ENCODE assay signal across 8 cellular contexts in the genomic region with DNA sequence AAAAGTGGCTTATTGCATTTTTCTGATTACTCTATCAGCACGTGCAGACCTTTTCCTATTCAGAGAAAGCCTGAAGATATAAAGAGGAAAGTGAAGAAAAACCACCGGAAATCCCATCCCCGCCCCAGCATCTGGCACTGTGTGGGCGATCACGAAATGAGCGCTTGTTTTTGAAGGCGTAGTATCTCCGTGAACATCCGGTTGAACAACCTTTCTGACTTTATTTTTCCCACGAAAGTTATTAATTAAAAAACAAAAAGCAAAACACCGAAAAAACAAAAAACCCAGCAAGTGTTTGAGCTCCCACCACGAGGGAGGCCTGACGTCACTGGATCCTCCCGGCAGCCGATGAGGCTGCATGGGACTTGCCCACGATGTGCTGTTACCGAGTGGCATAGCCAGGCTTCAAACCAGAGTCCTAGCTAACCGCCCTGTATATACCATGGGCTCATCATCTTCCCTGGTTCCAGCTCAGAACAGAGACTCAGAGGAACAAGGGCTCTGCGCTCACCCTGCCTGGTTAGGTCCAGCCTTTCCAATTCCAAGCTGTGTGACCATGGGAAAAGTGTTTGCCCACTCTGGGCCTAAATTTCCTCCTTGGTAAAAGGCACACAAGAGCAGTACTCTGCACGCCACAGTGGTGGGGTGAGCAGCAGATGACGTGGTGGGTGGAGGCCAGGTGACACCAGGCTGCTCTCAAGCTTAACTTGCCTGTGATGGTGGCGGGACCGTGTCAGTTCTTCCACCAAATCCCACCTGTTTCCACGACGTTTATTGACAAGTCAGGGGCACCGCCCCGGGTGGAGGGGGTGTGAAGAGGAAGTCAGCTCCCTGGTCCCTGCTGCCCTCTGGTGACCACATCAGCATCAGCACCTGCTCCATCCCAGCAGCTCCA. TPM values are rescaled to one million over a fixed set of nuclear protein-coding genes. Genes with fewer than 3 reads are reported as not detected.
DNase-seq lines count a peak whose midpoint lies in the region; ATAC-seq and TF ChIP-seq lines count a peak whose summit lies in the region.

No MANE protein-coding gene starts in this region.

- TF ChIP-seq CTCF in prostate gland (IDR thresholded peaks at IDR 0.05) (peak; percentile 82 to 87 (median 86)), upper lobe of right lung (IDR thresholded peaks at IDR 0.05) (peak; percentile 86)

- ATAC-seq in GM21576 (IDR thresholded peaks at IDR 0.05; ENCODE audit: unreplicated experiment) (peak; percentile 61), Right ventricle myocardium superior (ENCODE audit: poor library complexity) (peak; percentile 93), upper lobe of right lung (peak; percentile 86)

- peaks cover 8% of the 10 kb centered on the region for H3K36me3 Mint-ChIP-seq in activated naive CD8-positive, alpha-beta T cell

- peaks cover 6% of the 10 kb centered on the region for H3K9me3 Mint-ChIP-seq in activated naive CD8-positive, alpha-beta T cell (ENCODE audit: low read depth)

- H3K4me3 Mint-ChIP-seq in activated naive CD8-positive, alpha-beta T cell: peak overlapping the region; percentile 61

- peak; percentile 76 for DNase-seq in EH (ENCODE audit: low read depth)
- DNase-seq in Jurkat, Clone E6-1 (ENCODE audit: low read depth, low spot score): peak; percentile 97
- DNase-seq in SKM-1 treated with dmso at 0.1 percent for 144 hours (lab: John Stamatoyannopoulos, UW; ENCODE audit: unreplicated experiment): peak; percentile 71
- peak; percentile 88 for DNase-seq in Right ventricle myocardium superior
- peak; percentile 65 for DNase-seq in prostate gland (ENCODE audit: low spot score)
- peak; percentile 89 for DNase-seq in upper lobe of right lung

- WGBS in prostate gland: 29% methylated on average over 27 of the region's 27 CpGs

- intact Hi-C loops in Right ventricle myocardium superior (cut with DNase I) (loop anchor here (2.0 to 5.0 kb wide), 2 partner anchors 130 to 189 kb away; no protein-coding TSS in a partner anchor), prostate gland (cut with DNase I) (loop anchor here (1.0 to 5.0 kb wide), 5 partner anchors 55 to 210 kb away; a partner anchor contains a TSS), upper lobe of right lung (cut with DNase I) (loop anchor here (10.0 kb wide), 1 partner anchor 133 kb away; no protein-coding TSS in a partner anchor)

- peaks cover 77% of the 10 kb centered on the region for H3K4me1 Mint-ChIP-seq in activated naive CD8-positive, alpha-beta T cell (ENCODE audit: low read depth)

- H3K27ac Mint-ChIP-seq in activated naive CD8-positive, alpha-beta T cell: peak overlapping the region; percentile 99

- TF ChIP-seq POLR2A in prostate gland (IDR thresholded peaks at IDR 0.05): no peak

- H3K27ac ChIP-seq in prostate gland (peak overlapping the region in 1 of 2 donors; percentile 1), upper lobe of right lung (peak overlapping the region; percentile 56)

- H3K9me3 ChIP-seq in prostate gland (no peaks in the 10 kb centered on the region), upper lobe of right lung (no peaks in the 10 kb centered on the region)

- no peaks in the 10 kb centered on the region for H3K4me1 ChIP-seq in prostate gland (replicated peaks)
- peaks cover 26% of the 10 kb centered on the region for H3K4me1 ChIP-seq in upper lobe of right lung

- H3K4me3 ChIP-seq in Jurkat, Clone E6-1 (ENCODE audit: low read length): peak overlapping the region; percentile 39
- no peak overlapping the region for H3K4me3 ChIP-seq in prostate gland
- peak overlapping the region; percentile 20 for H3K4me3 ChIP-seq in upper lobe of right lung

- no peaks in the 10 kb centered on the region for H3K27me3 ChIP-seq in prostate gland (replicated peaks; ENCODE audit: insufficient read depth)
- H3K27me3 ChIP-seq in upper lobe of right lung: no peaks in the 10 kb centered on the region

- H3K36me3 ChIP-seq in prostate gland (peaks cover 4 to 7% of the 10 kb centered on the region in 2 donors), upper lobe of right lung (peaks cover 17% of the 10 kb centered on the region)

- H3K27me3 Mint-ChIP-seq in activated naive CD8-positive, alpha-beta T cell: no peaks in the 10 kb centered on the region

RNA-seq across cellular contexts. Expression of a gene that starts 34.3 kb away (rescaled TPM):
- 0.55 TPM for polyA plus RNA-seq in Jurkat, Clone E6-1 (2012; ENCODE audit: insufficient read depth, insufficient read length)
- total RNA-seq in Right ventricle myocardium superior (0.13 TPM), prostate gland (under 1 TPM; 0.32 to 0.57 TPM), upper lobe of right lung (3.9 TPM)

RNA-seq across cellular contexts. Expression of a gene that starts 53.9 kb away (rescaled TPM):
- 16.3 TPM for polyA plus RNA-seq in Jurkat, Clone E6-1 (2012; ENCODE audit: insufficient read depth, insufficient read length)
- total RNA-seq in Right ventricle myocardium superior: 8.2 TPM
- 10 to 100 TPM; 30.7 to 89.2 TPM for total RNA-seq in prostate gland
- 153 TPM for total RNA-seq in upper lobe of right lung

Comparison
In these comparisons a context has a peak if more than half of its experiments do, and no peak if none do; other contexts are left out.
1. H3K4me3 ChIP-seq: peak in Jurkat, Clone E6-1 (single experiment) and upper lobe of right lung (single experiment); none in prostate gland (0 of 2).
2. Peak in every context shown above with its lines, with median percentiles within 50 percentile points of each other: DNase-seq and ATAC-seq.